In the genomic region with DNA sequence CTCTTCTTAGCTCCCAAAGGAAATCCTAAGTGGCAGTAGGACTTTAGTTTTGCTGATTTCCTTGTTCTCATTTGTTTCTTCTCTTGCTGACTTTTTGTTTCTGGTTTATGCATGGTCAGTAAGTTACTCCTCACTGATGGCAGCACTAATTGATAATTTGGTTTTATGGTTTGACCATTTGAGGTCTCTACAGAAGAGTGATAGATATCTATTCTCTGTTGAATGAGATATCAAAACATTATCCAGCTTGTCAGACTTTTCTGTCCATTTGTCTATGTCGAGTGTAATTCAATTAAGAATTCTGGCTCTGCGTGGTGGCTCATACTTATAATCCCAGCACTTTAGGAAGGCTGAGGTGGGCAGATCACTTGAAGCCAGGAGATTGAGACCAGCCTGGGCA, we compare ENCODE assay signal across 1 cellular context.
TF ChIP-seq lines count a peak whose summit lies in the region.

No MANE protein-coding gene starts in this region.

TF ChIP-seq in IMR-90, 13 proteins besides CTCF, POLR2A, EP300 and RAD21 (continued from another document):
- TF ChIP-seq RCOR1 (IDR thresholded peaks at IDR 0.05; ENCODE audit: insufficient replicate concordance, low read length), result no peak
- TF ChIP-seq CEBPB (IDR thresholded peaks at IDR 0.05; ENCODE audit: low read depth, low read length), result no peak
- TF ChIP-seq CHD1 (IDR thresholded peaks at IDR 0.05; ENCODE audit: low read depth, low read length), result no peak
